Comparison of ENCODE assay signal across 26 cellular contexts in the genomic region with DNA sequence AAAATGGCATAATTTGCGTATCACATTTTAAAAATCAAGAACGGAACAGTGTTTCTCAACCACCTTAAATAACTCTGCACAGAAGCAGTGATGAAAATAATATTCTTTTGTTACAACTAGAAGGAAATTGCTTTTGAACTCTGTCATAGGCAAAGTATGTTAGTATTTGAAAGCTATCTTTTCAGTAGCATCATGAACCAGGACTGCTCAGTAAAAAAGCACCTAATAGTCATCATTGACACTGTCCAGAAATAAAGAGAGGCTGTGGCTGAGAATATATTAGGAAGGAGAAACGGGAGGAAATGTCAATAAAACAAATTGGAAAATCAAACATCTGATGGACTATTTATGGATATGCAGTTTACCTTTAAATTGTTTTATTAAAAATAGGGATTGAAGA.
DNase-seq lines count a peak whose midpoint lies in the region; ATAC-seq and TF ChIP-seq lines count a peak whose summit lies in the region.
"Had no signal": no experiment of that assay in that cellular context is flagged by ENCODE, and none has a peak within 500 bp of the region (broad histone marks: within the 10 kb centered on the region; RNA-seq: fewer than 3 reads in every experiment).

No MANE protein-coding gene starts in this region.

- H3K27ac ChIP-seq in mammary epithelial cell (ENCODE audit: insufficient read depth, low read depth, low read length) (no peak overlapping the region), breast epithelium (no peak overlapping the region)
- H3K27ac ChIP-seq: 22Rv1, BLaER1, SJCRH30 had no signal

- H3K27me3 ChIP-seq in mammary epithelial cell (ENCODE audit: insufficient read depth, low read length) (no peaks in the 10 kb centered on the region), breast epithelium (no peaks in the 10 kb centered on the region)
- H3K27me3 ChIP-seq: BLaER1, SJCRH30 had no signal

- no peaks in the 10 kb centered on the region for H4K20me1 ChIP-seq in mammary epithelial cell (ENCODE audit: insufficient read depth, low read length)
- H4K20me1 ChIP-seq: BLaER1 had no signal

- TF ChIP-seq CTCF in mammary epithelial cell (conservative IDR thresholded peaks at IDR 0.05 in 1 of 2, IDR thresholded peaks at IDR 0.05 in 1 of 2; ENCODE audit: extremely low read depth in 1 of 2, insufficient read depth in 1 of 2, low read depth in 1 of 2, low read length in 2 of 2): no peak
- no peak for TF ChIP-seq CTCF in breast epithelium (IDR thresholded peaks at IDR 0.05)

- peak; percentile 61 for ATAC-seq in SK-N-SH treated with all-trans-retinoic acid at 6 μM for 48 hours
- no peak for ATAC-seq in GM18909 (IDR thresholded peaks at IDR 0.05; ENCODE audit: poor library complexity, unreplicated experiment)
- ATAC-seq: HepG2, PC-3, Right ventricle myocardium inferior had no signal

- H3K9me3 ChIP-seq in mammary epithelial cell (replicated peaks; ENCODE audit: insufficient read depth, low read length) (no peaks in the 10 kb centered on the region), breast epithelium (no peaks in the 10 kb centered on the region)
- H3K9me3 ChIP-seq: BLaER1, SJCRH30 had no signal

- no TSS peak for BruUV-seq in mammary epithelial cell (replicated peaks; lab: Mats Ljungman, UMichigan)

- TF ChIP-seq POLR2A in breast epithelium (IDR thresholded peaks at IDR 0.05): no peak

- in situ Hi-C loops in mammary epithelial cell (cut with MboI; ENCODE audit: low sequenced_read_pairs in 2 of 2): no loop called here

- H2AFZ ChIP-seq in mammary epithelial cell (ENCODE audit: low read depth, low read length): no peak overlapping the region

- CTCF ChIA-PET in mammary epithelial cell (lab: Charles Lee; ENCODE audit: low non-redundant PET): no interaction called here

- H3K79me2 ChIP-seq in mammary epithelial cell (ENCODE audit: insufficient read depth, low read length): no peaks in the 10 kb centered on the region

- H3K4me2 ChIP-seq in mammary epithelial cell (ENCODE audit: insufficient read depth, low read depth, low read length): no peak overlapping the region
- H3K4me2 ChIP-seq: BLaER1 had no signal

- WGBS in mammary epithelial cell (ENCODE audit: low coverage, missing lambda C conversion rate): 95% methylated on average over 3 of the region's 3 CpGs

- no peak overlapping the region for H3K9ac ChIP-seq in mammary epithelial cell (ENCODE audit: insufficient read depth, low read length)
- H3K9ac ChIP-seq: BLaER1 had no signal

- H3K36me3 ChIP-seq in mammary epithelial cell (ENCODE audit: insufficient read depth, low read length) (no peaks in the 10 kb centered on the region), breast epithelium (no peaks in the 10 kb centered on the region)
- H3K36me3 ChIP-seq: BLaER1, SJCRH30 had no signal

- DNase-seq in mammary epithelial cell: peak; percentile 3
- no peak for DNase-seq in breast epithelium (ENCODE audit: low spot score in 2 of 2)
- peak; percentile 30 for DNase-seq in iris pigment epithelial cell (ENCODE audit: low read depth)
- no peak for DNase-seq in GF-D8 (lab: John Stamatoyannopoulos, UW)
- DNase-seq in activated CD4-positive, CD25-positive, alpha-beta regulatory T cell (lab: John Stamatoyannopoulos, UW): no peak
- DNase-seq in activated CD8-positive, alpha-beta memory T cell treated with anti-CD3 and anti-CD28 coated beads, Interleukin-2, amount 50 U/mL, for 4 hours: no peak
- DNase-seq: CD4-positive, CD25-positive, alpha-beta regulatory T cell; GDM1; KBM-7; MV-4-11; NCI-H1105; NCI-H146; NCI-H1930; NCI-H2107; NCI-H446; NCI-H524 treated with DMSO at 0.1 percent for 48 hours; NCI-H774; NK-92 treated with Interleukin-12 subunit alpha and Interleukin-12 subunit beta, amount 100 ng/mL, for 24 hours; PC-3; SJCRH30 had no signal

- intact Hi-C loops in mammary epithelial cell (cut with micrococcal nuclease) (no loop called here), breast epithelium (cut with DNase I; ENCODE audit: low total_unique reads) (loop anchor here (5.0 kb wide), 1 partner anchor 222 kb away; no protein-coding TSS in a partner anchor)

- dilution Hi-C loops in mammary epithelial cell (cut with HindIII; ENCODE audit: low sequenced_read_pairs): no loop called here

- H3K4me1 ChIP-seq in mammary epithelial cell (ENCODE audit: insufficient read depth, low read length) (no peaks in the 10 kb centered on the region), breast epithelium (no peaks in the 10 kb centered on the region)
- H3K4me1 ChIP-seq: BLaER1, SJCRH30 had no signal

- H3K4me3 ChIP-seq in mammary epithelial cell (replicated peaks in 1 of 3; ENCODE audit: insufficient read depth in 1 of 3, low read depth in 2 of 3, low read length in 3 of 3): no peak overlapping the region
- no peak overlapping the region for H3K4me3 ChIP-seq in breast epithelium
- H3K4me3 ChIP-seq: BLaER1, SJCRH30 had no signal

TF ChIP-seq in SK-N-SH treated with all-trans-retinoic acid at 6 μM for 48 hours, 23 proteins besides CTCF, POLR2A, EP300 and RAD21:
- TF ChIP-seq, protein P1, sequence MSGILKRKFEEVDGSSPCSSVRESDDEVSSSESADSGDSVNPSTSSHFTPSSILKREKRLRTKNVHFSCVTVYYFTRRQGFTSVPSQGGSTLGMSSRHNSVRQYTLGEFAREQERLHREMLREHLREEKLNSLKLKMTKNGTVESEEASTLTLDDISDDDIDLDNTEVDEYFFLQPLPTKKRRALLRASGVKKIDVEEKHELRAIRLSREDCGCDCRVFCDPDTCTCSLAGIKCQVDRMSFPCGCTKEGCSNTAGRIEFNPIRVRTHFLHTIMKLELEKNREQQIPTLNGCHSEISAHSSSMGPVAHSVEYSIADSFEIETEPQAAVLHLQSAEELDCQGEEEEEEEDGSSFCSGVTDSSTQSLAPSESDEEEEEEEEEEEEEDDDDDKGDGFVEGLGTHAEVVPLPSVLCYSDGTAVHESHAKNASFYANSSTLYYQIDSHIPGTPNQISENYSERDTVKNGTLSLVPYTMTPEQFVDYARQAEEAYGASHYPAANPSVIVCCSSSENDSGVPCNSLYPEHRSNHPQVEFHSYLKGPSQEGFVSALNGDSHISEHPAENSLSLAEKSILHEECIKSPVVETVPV (CRISPR knock-in tag; IDR thresholded peaks at IDR 0.05): no peak
- TF ChIP-seq, protein P2, sequence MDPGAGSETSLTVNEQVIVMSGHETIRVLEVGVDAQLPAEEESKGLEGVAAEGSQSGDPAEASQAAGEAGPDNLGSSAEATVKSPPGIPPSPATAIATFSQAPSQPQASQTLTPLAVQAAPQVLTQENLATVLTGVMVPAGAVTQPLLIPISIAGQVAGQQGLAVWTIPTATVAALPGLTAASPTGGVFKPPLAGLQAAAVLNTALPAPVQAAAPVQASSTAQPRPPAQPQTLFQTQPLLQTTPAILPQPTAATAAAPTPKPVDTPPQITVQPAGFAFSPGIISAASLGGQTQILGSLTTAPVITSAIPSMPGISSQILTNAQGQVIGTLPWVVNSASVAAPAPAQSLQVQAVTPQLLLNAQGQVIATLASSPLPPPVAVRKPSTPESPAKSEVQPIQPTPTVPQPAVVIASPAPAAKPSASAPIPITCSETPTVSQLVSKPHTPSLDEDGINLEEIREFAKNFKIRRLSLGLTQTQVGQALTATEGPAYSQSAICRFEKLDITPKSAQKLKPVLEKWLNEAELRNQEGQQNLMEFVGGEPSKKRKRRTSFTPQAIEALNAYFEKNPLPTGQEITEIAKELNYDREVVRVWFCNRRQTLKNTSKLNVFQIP (CRISPR knock-in tag; IDR thresholded peaks at IDR 0.05; ENCODE audit: borderline replicate concordance, low read depth): no peak
- TF ChIP-seq ZC3H10 (CRISPR knock-in tag; IDR thresholded peaks at IDR 0.05) (no peak), ZNF8 (CRISPR knock-in tag; IDR thresholded peaks at IDR 0.05) (no peak), ZNF70 (CRISPR knock-in tag; IDR thresholded peaks at IDR 0.05) (no peak), ZNF565 (CRISPR knock-in tag; conservative IDR thresholded peaks at IDR 0.05; ENCODE audit: low read depth) (no peak), OSR1 (CRISPR knock-in tag; IDR thresholded peaks at IDR 0.05) (no peak), SNAI2 (CRISPR knock-in tag; IDR thresholded peaks at IDR 0.05) (no peak), GLIS3 (CRISPR knock-in tag; IDR thresholded peaks at IDR 0.05) (no peak)
- TF ChIP-seq, protein P3, sequence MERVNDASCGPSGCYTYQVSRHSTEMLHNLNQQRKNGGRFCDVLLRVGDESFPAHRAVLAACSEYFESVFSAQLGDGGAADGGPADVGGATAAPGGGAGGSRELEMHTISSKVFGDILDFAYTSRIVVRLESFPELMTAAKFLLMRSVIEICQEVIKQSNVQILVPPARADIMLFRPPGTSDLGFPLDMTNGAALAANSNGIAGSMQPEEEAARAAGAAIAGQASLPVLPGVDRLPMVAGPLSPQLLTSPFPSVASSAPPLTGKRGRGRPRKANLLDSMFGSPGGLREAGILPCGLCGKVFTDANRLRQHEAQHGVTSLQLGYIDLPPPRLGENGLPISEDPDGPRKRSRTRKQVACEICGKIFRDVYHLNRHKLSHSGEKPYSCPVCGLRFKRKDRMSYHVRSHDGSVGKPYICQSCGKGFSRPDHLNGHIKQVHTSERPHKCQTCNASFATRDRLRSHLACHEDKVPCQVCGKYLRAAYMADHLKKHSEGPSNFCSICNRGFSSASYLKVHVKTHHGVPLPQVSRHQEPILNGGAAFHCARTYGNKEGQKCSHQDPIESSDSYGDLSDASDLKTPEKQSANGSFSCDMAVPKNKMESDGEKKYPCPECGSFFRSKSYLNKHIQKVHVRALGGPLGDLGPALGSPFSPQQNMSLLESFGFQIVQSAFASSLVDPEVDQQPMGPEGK (CRISPR knock-in tag; IDR thresholded peaks at IDR 0.05; ENCODE audit: borderline replicate concordance): no peak
- TF ChIP-seq, protein P4, sequence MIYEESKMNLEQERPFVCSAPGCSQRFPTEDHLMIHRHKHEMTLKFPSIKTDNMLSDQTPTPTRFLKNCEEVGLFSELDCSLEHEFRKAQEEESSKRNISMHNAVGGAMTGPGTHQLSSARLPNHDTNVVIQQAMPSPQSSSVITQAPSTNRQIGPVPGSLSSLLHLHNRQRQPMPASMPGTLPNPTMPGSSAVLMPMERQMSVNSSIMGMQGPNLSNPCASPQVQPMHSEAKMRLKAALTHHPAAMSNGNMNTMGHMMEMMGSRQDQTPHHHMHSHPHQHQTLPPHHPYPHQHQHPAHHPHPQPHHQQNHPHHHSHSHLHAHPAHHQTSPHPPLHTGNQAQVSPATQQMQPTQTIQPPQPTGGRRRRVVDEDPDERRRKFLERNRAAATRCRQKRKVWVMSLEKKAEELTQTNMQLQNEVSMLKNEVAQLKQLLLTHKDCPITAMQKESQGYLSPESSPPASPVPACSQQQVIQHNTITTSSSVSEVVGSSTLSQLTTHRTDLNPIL (CRISPR knock-in tag; IDR thresholded peaks at IDR 0.05; ENCODE audit: low read depth): no peak

Comparison
In these comparisons a context has a peak if more than half of its experiments do, and no peak if none do; other contexts are left out.
1. DNase-seq: peak in mammary epithelial cell (single experiment) and iris pigment epithelial cell (single experiment); none in breast epithelium (0 of 2), GF-D8 (single experiment), activated CD4-positive, CD25-positive, alpha-beta regulatory T cell (0 of 4) and activated CD8-positive, alpha-beta memory T cell treated with anti-CD3 and anti-CD28 coated beads, Interleukin-2, amount 50 U/mL, for 4 hours (single experiment).